19 cellular contexts compared by ENCODE assay signal in genomic region chr2:187206071-187206470, GRCh38.
DNase-seq lines count a peak whose midpoint lies in the region; ATAC-seq and TF ChIP-seq lines count a peak whose summit lies in the region.
"Had no signal": no experiment of that assay in that cellular context is flagged by ENCODE, and none has a peak within 500 bp of the region (broad histone marks: within the 10 kb centered on the region; RNA-seq: fewer than 3 reads in every experiment).

No MANE protein-coding gene starts in this region.

- H3K27ac ChIP-seq in mammary epithelial cell (ENCODE audit: insufficient read depth, low read depth, low read length), result no peak overlapping the region
- peak overlapping the region; percentile 26 for H3K27ac ChIP-seq in mesodermal cell (ENCODE audit: low read depth, low read length, severe bottlenecking)
- H3K27ac ChIP-seq: C4-2B, Peyer's patch had no signal

- H3K4me3 ChIP-seq in mammary epithelial cell (replicated peaks in 1 of 3; ENCODE audit: insufficient read depth in 1 of 3, low read depth in 2 of 3, low read length in 3 of 3) (no peak overlapping the region), fibroblast of pulmonary artery (replicated peaks; ENCODE audit: low read depth, low read length) (no peak overlapping the region), mesodermal cell (ENCODE audit: extremely low read depth, insufficient read depth, low read length, poor library complexity, severe bottlenecking) (no peak overlapping the region)
- H3K4me3 ChIP-seq: Peyer's patch had no signal

- no peak overlapping the region for H3K4me2 ChIP-seq in mammary epithelial cell (ENCODE audit: insufficient read depth, low read depth, low read length)

- DNase-seq in COLO829 (ENCODE audit: low spot score) (peak; percentile 28), mammary epithelial cell (peak; percentile 26), fibroblast of pulmonary artery (ENCODE audit: low read depth) (peak; percentile 10), GM10266 (ENCODE audit: extremely low spot score) (no peak), midbrain (lab: John Stamatoyannopoulos, UW) (no peak), NOMO-1 treated with dmso at 0.1 percent for 144 hours (lab: John Stamatoyannopoulos, UW; ENCODE audit: unreplicated experiment) (no peak)
- DNase-seq: DMS79, GF-D8, HFFc6, KBM-7, NCI-H1092, NCI-H1694, NCI-H446 treated with DMSO at 0.1 percent for 48 hours, NCI-H748 treated with DMSO at 0.1 percent for 48 hours, Peyer's patch, Right ventricle myocardium superior had no signal

- H3K36me3 ChIP-seq in mammary epithelial cell (ENCODE audit: insufficient read depth, low read length) (no peaks in the 10 kb centered on the region), mesodermal cell (ENCODE audit: control insufficient read depth, insufficient read depth, low read length) (no peaks in the 10 kb centered on the region)
- H3K36me3 ChIP-seq: Peyer's patch had no signal

- 31% methylated on average over 4 of the region's 4 CpGs for WGBS in mammary epithelial cell (ENCODE audit: low coverage, missing lambda C conversion rate)
- 58 to 86% methylated on average over 1 to 2 of the region's 4 CpGs for WGBS in mesodermal cell (ENCODE audit: insufficient coverage in 2 of 2), 2 experiments

- CTCF ChIA-PET in mammary epithelial cell (lab: Charles Lee; ENCODE audit: low non-redundant PET), result no interaction called here

- no peaks in the 10 kb centered on the region for H3K79me2 ChIP-seq in mammary epithelial cell (ENCODE audit: insufficient read depth, low read length)

- no TSS peak for BruUV-seq in mammary epithelial cell (replicated peaks; lab: Mats Ljungman, UMichigan)

- in situ Hi-C loops in mammary epithelial cell (cut with MboI; ENCODE audit: low sequenced_read_pairs in 2 of 2), result no loop called here

- dilution Hi-C loops in mammary epithelial cell (cut with HindIII; ENCODE audit: low sequenced_read_pairs), result no loop called here

- H3K4me1 ChIP-seq in mammary epithelial cell (ENCODE audit: insufficient read depth, low read length) (no peaks in the 10 kb centered on the region), mesodermal cell (ENCODE audit: control insufficient read depth, insufficient read depth, low read length, poor library complexity, severe bottlenecking) (no peaks in the 10 kb centered on the region)
- H3K4me1 ChIP-seq: Peyer's patch had no signal

- peak overlapping the region; percentile 33 for H2AFZ ChIP-seq in mammary epithelial cell (ENCODE audit: low read depth, low read length)

- intact Hi-C loops in mammary epithelial cell (cut with micrococcal nuclease), result no loop called here

- no peak overlapping the region for H3K9ac ChIP-seq in mammary epithelial cell (ENCODE audit: insufficient read depth, low read length)

- no peak for ATAC-seq in GM18873 (IDR thresholded peaks at IDR 0.05; ENCODE audit: low FRiP score, unreplicated experiment)

- H4K20me1 ChIP-seq in mammary epithelial cell (ENCODE audit: insufficient read depth, low read length), result no peaks in the 10 kb centered on the region

- H3K27me3 ChIP-seq in mammary epithelial cell (ENCODE audit: insufficient read depth, low read length), result no peaks in the 10 kb centered on the region
- H3K27me3 ChIP-seq: Peyer's patch had no signal

- no peak for TF ChIP-seq CTCF in mammary epithelial cell (conservative IDR thresholded peaks at IDR 0.05 in 1 of 2, IDR thresholded peaks at IDR 0.05 in 1 of 2; ENCODE audit: extremely low read depth in 1 of 2, insufficient read depth in 1 of 2, low read depth in 1 of 2, low read length in 2 of 2)
- TF ChIP-seq CTCF in fibroblast of pulmonary artery (IDR thresholded peaks at IDR 0.05; ENCODE audit: low read length, missing control alignments), result no peak
- TF ChIP-seq CTCF in GM10266 (IDR thresholded peaks at IDR 0.05; ENCODE audit: control insufficient read depth, insufficient read depth, low read depth, missing control alignments), result no peak

- no peaks in the 10 kb centered on the region for H3K9me3 ChIP-seq in mammary epithelial cell (replicated peaks; ENCODE audit: insufficient read depth, low read length)
- H3K9me3 ChIP-seq in mesodermal cell (ENCODE audit: control insufficient read depth, low read length), result no peaks in the 10 kb centered on the region
- H3K9me3 ChIP-seq: Peyer's patch had no signal

Comparison
In these comparisons a context has a peak if more than half of its experiments do, and no peak if none do; other contexts are left out.
1. DNase-seq: peak in COLO829 (single experiment), mammary epithelial cell (single experiment) and fibroblast of pulmonary artery (single experiment); none in GM10266 (single experiment), midbrain (single experiment) and NOMO-1 treated with dmso at 0.1 percent for 144 hours (single experiment).